Comparison of ENCODE assay signal across 17 cellular contexts in genomic region chr16:55955439-55955838, GRCh38.
"Had no signal": no experiment of that assay in that cellular context is flagged by ENCODE, and none has a peak within 500 bp of the region (broad histone marks: within the 10 kb centered on the region; RNA-seq: fewer than 3 reads in every experiment).

No MANE protein-coding gene starts in this region.

- H3K36me3 ChIP-seq: ascending aorta, heart left ventricle, suprapubic skin, transverse colon, uterus had no signal

- H3K27ac Mint-ChIP-seq: activated naive CD4-positive, alpha-beta T cell treated with anti-CD3 and anti-CD28 coated beads, Interleukin-2, amount 50 U/mL, for 24 hours; activated T-cell treated with anti-CD3 and anti-CD28 coated beads, Interleukin-2, amount 50 U/mL, for 72 hours; naive thymus-derived CD4-positive, alpha-beta T cell; stimulated activated naive CD8-positive, alpha-beta T cell treated with anti-CD3 and anti-CD28 coated beads, Interleukin-15, Interleukin-2, amounts not matched to agents 100 ng/mL and 50 ng/mL, for 24 hours; T-helper 2 cell treated with Interferon-gamma antibody and Interleukin-4, amounts not matched to agents 5 μg/mL and 100 μg/mL, for 36 hours had no signal

- H3K27me3 ChIP-seq: ascending aorta, heart left ventricle, suprapubic skin, transverse colon, uterus had no signal

- H3K27ac ChIP-seq: ascending aorta, parathyroid adenoma, suprapubic skin, transverse colon, uterus had no signal

- ATAC-seq: activated T-cell treated with anti-CD3 and anti-CD28 coated beads, Interleukin-2, amount 50 U/mL, for 72 hours; naive thymus-derived CD4-positive, alpha-beta T cell had no signal

- H3K4me1 Mint-ChIP-seq: activated naive CD4-positive, alpha-beta T cell treated with anti-CD3 and anti-CD28 coated beads, Interleukin-2, amount 50 U/mL, for 24 hours; naive thymus-derived CD4-positive, alpha-beta T cell had no signal

- DNase-seq: activated CD4-positive, alpha-beta T cell treated with anti-CD3 and anti-CD28 coated beads, Interleukin-2, amount 50 U/mL, for 4 hours; activated effector memory CD4-positive, alpha-beta T cell treated with anti-CD3 and anti-CD28 coated beads, Interleukin-2, amount 50 U/mL, for 16 hours; activated T-cell treated with anti-CD3 and anti-CD28 coated beads, Interleukin-2, amount 50 U/mL, for 72 hours; cerebellar nuclear complex; cortex of kidney; erythroblast; mesenchymal stem cell; naive thymus-derived CD4-positive, alpha-beta T cell; transverse colon; uterus had no signal

- H3K4me1 ChIP-seq: ascending aorta, parathyroid adenoma, suprapubic skin, uterus had no signal

- H3K4me3 ChIP-seq: ascending aorta, heart left ventricle, suprapubic skin, transverse colon, uterus had no signal

- H3K9me3 ChIP-seq: ascending aorta, suprapubic skin, transverse colon, uterus had no signal

- H3K36me3 Mint-ChIP-seq: activated naive CD4-positive, alpha-beta T cell treated with anti-CD3 and anti-CD28 coated beads, Interleukin-2, amount 50 U/mL, for 24 hours had no signal

- H3K4me3 Mint-ChIP-seq: activated naive CD4-positive, alpha-beta T cell treated with anti-CD3 and anti-CD28 coated beads, Interleukin-2, amount 50 U/mL, for 24 hours; activated T-cell treated with anti-CD3 and anti-CD28 coated beads, Interleukin-2, amount 50 U/mL, for 72 hours; naive thymus-derived CD4-positive, alpha-beta T cell; stimulated activated naive CD8-positive, alpha-beta T cell treated with anti-CD3 and anti-CD28 coated beads, Interleukin-15, Interleukin-2, amounts not matched to agents 100 ng/mL and 50 ng/mL, for 24 hours; T-helper 2 cell treated with Interferon-gamma antibody and Interleukin-4, amounts not matched to agents 5 μg/mL and 100 μg/mL, for 36 hours had no signal
